Comparison of ENCODE assay signal across 14 cellular contexts in the genomic region with DNA sequence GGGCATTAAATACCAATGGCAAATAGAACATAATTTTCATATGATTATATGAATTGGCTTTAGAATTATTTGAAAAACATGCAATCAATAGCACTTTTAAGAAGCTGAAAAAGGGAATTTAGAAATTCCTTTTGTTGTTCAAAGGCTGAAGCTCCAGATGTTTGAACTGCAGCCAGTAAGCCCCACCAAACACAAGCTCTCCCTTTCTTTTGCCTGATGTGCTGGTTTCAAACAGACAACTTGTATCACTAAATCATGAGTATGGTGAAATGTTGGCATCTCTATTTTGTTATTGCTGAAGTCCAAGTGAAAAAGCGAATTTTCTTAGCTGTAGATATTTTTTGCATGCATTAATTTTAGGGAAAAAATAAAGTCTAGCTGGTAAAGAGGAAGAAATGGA. TPM values are rescaled to one million over a fixed set of nuclear protein-coding genes. Genes with fewer than 3 reads are reported as not detected.
"Had no signal": no experiment of that assay in that cellular context is flagged by ENCODE, and none has a peak within 500 bp of the region (broad histone marks: within the 10 kb centered on the region; RNA-seq: fewer than 3 reads in every experiment).

No MANE protein-coding gene starts in this region.

- FAIRE-seq: kidney had no signal

- ATAC-seq: mucosa of descending colon; natural killer cell treated with Interleukin-12 subunit alpha and Interleukin-12 subunit beta and Interleukin-15 and Interleukin-18, amount 100 ng/mL, for 72 hours; stimulated activated naive CD8-positive, alpha-beta T cell treated with anti-CD3 and anti-CD28 coated beads, Interleukin-15, Interleukin-2, amounts not matched to agents 100 U/mL and 50 U/mL, for 24 hours had no signal

- DNase-seq: activated CD4-positive, alpha-beta T cell treated with anti-CD3 and anti-CD28 coated beads, Interleukin-2, amount 50 U/mL, for 4 hours; activated CD4-positive, CD25-positive, alpha-beta regulatory T cell; activated CD8-positive, alpha-beta memory T cell treated with anti-CD3 and anti-CD28 coated beads for 24 hours; activated effector memory CD4-positive, alpha-beta T cell treated with Interleukin-2 at 50 U/mL for 16 hours; effector CD8-positive, alpha-beta T cell; kidney had no signal

RNA-seq across cellular contexts. Expression of a gene that starts 27.5 kb away (rescaled TPM):
- total RNA-seq: activated CD4-positive, alpha-beta T cell treated with anti-CD3 and anti-CD28 coated beads for 36 hours; activated naive CD4-positive, alpha-beta T cell treated with anti-CD3 and anti-CD28 coated beads for 36 hours; activated naive CD8-positive, alpha-beta T cell treated with anti-CD3 and anti-CD28 coated beads for 36 hours; epithelial cell of proximal tubule; natural killer cell treated with Interleukin-12 subunit alpha and Interleukin-12 subunit beta and Interleukin-15 and Interleukin-18, amount 100 ng/mL, for 72 hours; T-helper 1 cell treated with Interleukin-12 subunit alpha and Interleukin-12 subunit beta and Interleukin-4 antibody, amounts not matched to agents 30 ng/mL and 1 ng/mL, for 36 hours had no signal
